Comparison of ENCODE assay signal across 12 cellular contexts in the genomic region with DNA sequence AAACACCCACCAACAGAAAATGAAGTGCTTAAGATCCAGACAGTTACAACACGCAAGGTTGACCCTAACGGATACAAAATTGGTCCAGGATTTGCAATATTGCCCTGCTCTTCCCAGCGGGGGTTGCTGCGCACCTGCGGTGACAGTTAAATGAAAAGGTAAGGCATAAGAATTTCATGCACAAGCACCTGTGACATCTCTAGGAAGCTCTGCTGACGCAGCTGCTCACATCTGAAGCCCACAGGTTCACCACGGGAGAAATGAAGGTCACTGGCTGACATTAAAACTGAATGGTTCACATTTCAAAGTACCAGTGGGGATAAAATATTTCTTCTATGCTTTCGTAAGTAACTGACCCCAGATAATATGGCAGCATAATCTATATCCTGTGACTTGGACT.
DNase-seq lines count a peak whose midpoint lies in the region; ATAC-seq lines count a peak whose summit lies in the region.
"Had no signal": no experiment of that assay in that cellular context is flagged by ENCODE, and none has a peak within 500 bp of the region (broad histone marks: within the 10 kb centered on the region; RNA-seq: fewer than 3 reads in every experiment).

No MANE protein-coding gene starts in this region.

- no peak overlapping the region for H3K4ac ChIP-seq in mesendoderm (ENCODE audit: low read depth, low read length)

- no peak for ATAC-seq in GM21737 (IDR thresholded peaks at IDR 0.05; ENCODE audit: unreplicated experiment)
- ATAC-seq in HG02678 (IDR thresholded peaks at IDR 0.05; ENCODE audit: unreplicated experiment), result no peak
- ATAC-seq: CD8-positive, alpha-beta T cell had no signal

- no peak overlapping the region for H4K8ac ChIP-seq in mesendoderm (ENCODE audit: low read depth, low read length)

- H3K23ac ChIP-seq in mesendoderm (ENCODE audit: low read length), result no peak overlapping the region

- no peak overlapping the region for H3K9ac ChIP-seq in HUES48 (ENCODE audit: low read depth, low read length)
- no peak overlapping the region for H3K9ac ChIP-seq in mesendoderm (ENCODE audit: low read length)
- H3K9ac ChIP-seq: BLaER1 treated with 17β-estradiol and CSF1 and Interleukin-3, amounts not matched to agents 10 nM and 100 nM had no signal

- no peak overlapping the region for H3K18ac ChIP-seq in mesendoderm (ENCODE audit: low read length)

- H3K9me3 ChIP-seq in HUES48 (ENCODE audit: control insufficient read depth, insufficient read depth, low read length), result no peaks in the 10 kb centered on the region
- H3K9me3 ChIP-seq: BLaER1 treated with 17β-estradiol and CSF1 and Interleukin-3, amounts not matched to agents 10 nM and 100 nM had no signal

- no peak overlapping the region for H4K5ac ChIP-seq in mesendoderm (ENCODE audit: low read length)

- H2BK15ac ChIP-seq in mesendoderm (replicated peaks; ENCODE audit: low read depth), result no peak overlapping the region

- H2BK5ac ChIP-seq in mesendoderm (ENCODE audit: low read length), result no peak overlapping the region

- H3K4me1 ChIP-seq in HUES48 (ENCODE audit: control insufficient read depth, insufficient read depth, low read length) (peaks cover 14% of the 10 kb centered on the region), mesendoderm (ENCODE audit: control insufficient read depth, low read depth, low read length) (no peaks in the 10 kb centered on the region)
- H3K4me1 ChIP-seq: BLaER1 treated with 17β-estradiol and CSF1 and Interleukin-3, amounts not matched to agents 10 nM and 100 nM had no signal

- DNase-seq in RPMI8226 (peak; percentile 55), mesendoderm (no peak), HCEC 1CT (no peak)
- no peak for DNase-seq in stimulated activated CD4-positive, alpha-beta T cell treated with anti-CD3 and anti-CD28 coated beads, Interleukin-4, amount 100 ng/mL, for 24 hours
- DNase-seq: Calu3; CD8-positive, alpha-beta T cell; DMS79 treated with DMSO at 0.1 percent for 48 hours; GF-D8 had no signal

- H3K36me3 ChIP-seq in HUES48 (ENCODE audit: control insufficient read depth, insufficient read depth, low read length) (no peaks in the 10 kb centered on the region), mesendoderm (ENCODE audit: control insufficient read depth, insufficient read depth, low read length) (no peaks in the 10 kb centered on the region)
- H3K36me3 ChIP-seq: BLaER1 treated with 17β-estradiol and CSF1 and Interleukin-3, amounts not matched to agents 10 nM and 100 nM had no signal

- no CpG with 5 or more reads among the region's 8 CpGs for WGBS in mesendoderm (ENCODE audit: extremely low coverage, insufficient coverage, low lambda C conversion rate)

- peak overlapping the region; percentile 51 for H3K27ac ChIP-seq in HUES48 (ENCODE audit: low read depth, low read length)
- no peak overlapping the region for H3K27ac ChIP-seq in mesendoderm (ENCODE audit: low read depth, low read length)
- H3K27ac ChIP-seq: BLaER1 treated with 17β-estradiol and CSF1 and Interleukin-3, amounts not matched to agents 10 nM and 100 nM had no signal

- no peak overlapping the region for H2AK5ac ChIP-seq in mesendoderm (ENCODE audit: low read length)

- no peaks in the 10 kb centered on the region for H3K79me1 ChIP-seq in mesendoderm (ENCODE audit: low read length)

- H3K27me3 ChIP-seq in HUES48 (ENCODE audit: control insufficient read depth, insufficient read depth, low read length), result no peaks in the 10 kb centered on the region
- H3K27me3 ChIP-seq in mesendoderm (ENCODE audit: insufficient read depth, low read length, poor library complexity), result no peaks in the 10 kb centered on the region
- H3K27me3 ChIP-seq: BLaER1 treated with 17β-estradiol and CSF1 and Interleukin-3, amounts not matched to agents 10 nM and 100 nM had no signal

- H3K4me3 ChIP-seq in HUES48 (ENCODE audit: low read depth, low read length) (no peak overlapping the region), mesendoderm (ENCODE audit: low read length) (no peak overlapping the region)
- H3K4me3 ChIP-seq: BLaER1 treated with 17β-estradiol and CSF1 and Interleukin-3, amounts not matched to agents 10 nM and 100 nM had no signal

- H3K56ac ChIP-seq in mesendoderm (ENCODE audit: low read length), result no peak overlapping the region

- H3K79me2 ChIP-seq in mesendoderm (ENCODE audit: control insufficient read depth, insufficient read depth, low read length), result no peaks in the 10 kb centered on the region

- H3K4me2 ChIP-seq in mesendoderm (ENCODE audit: low read length), result no peak overlapping the region
- H3K4me2 ChIP-seq: BLaER1 treated with 17β-estradiol and CSF1 and Interleukin-3, amounts not matched to agents 10 nM and 100 nM had no signal

- H2BK120ac ChIP-seq in mesendoderm (ENCODE audit: low read depth, low read length), result peak overlapping the region; percentile 61
